In the genomic region with DNA sequence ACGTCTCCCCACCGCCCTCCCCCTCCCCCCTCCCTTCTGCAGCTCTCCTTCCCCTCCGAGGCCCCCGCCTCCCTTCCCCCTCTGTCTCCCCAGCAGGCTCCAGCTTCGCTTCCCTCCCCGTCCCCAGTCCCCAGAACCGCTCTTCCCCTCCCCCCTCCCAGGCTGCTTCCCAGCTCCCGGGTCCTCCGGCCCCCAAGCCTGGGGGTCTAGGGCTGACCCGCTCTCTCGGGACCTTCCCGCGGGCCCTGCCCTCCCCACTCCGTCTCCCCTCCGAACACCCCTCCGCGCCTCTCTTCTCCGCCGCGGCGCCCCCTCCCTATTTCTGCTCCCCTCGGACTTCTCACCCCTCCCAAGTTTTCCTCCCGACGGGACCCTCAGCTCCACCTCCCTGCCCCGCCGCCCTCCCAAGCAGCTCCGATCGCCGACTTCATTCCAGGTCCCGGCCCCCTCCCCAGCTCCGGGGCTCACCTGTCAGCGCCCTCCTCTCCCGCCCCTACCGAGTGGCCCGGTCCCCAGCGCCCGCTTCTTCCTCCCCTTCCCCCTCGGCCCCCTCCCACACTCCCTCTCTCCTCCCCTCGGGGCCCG, we compare ENCODE assay signal across 2 cellular contexts.
TF ChIP-seq lines count a peak whose summit lies in the region.

No MANE protein-coding gene starts in this region.

TF ChIP-seq in A549, 52 proteins besides CTCF, POLR2A, EP300 and RAD21 (continued from another document):
- TF ChIP-seq RNF2 (IDR thresholded peaks at IDR 0.05; ENCODE audit: borderline replicate concordance, low read depth) (no peak), FOSB (CRISPR knock-in tag; IDR thresholded peaks at IDR 0.05) (no peak), CBX8 (IDR thresholded peaks at IDR 0.05) (no peak), ZNF302 (CRISPR knock-in tag; IDR thresholded peaks at IDR 0.05) (no peak), CHD2 (IDR thresholded peaks at IDR 0.05; ENCODE audit: low read length, partially characterized antibody) (no peak), MYC (IDR thresholded peaks at IDR 0.05; ENCODE audit: borderline replicate concordance, low read length) (no peak), RFX5 (IDR thresholded peaks at IDR 0.05) (no peak), RARB (CRISPR knock-in tag; IDR thresholded peaks at IDR 0.05) (no peak), EHF (CRISPR knock-in tag; IDR thresholded peaks at IDR 0.05) (no peak), HEYL (CRISPR knock-in tag; IDR thresholded peaks at IDR 0.05) (no peak)
- TF ChIP-seq, protein P1, sequence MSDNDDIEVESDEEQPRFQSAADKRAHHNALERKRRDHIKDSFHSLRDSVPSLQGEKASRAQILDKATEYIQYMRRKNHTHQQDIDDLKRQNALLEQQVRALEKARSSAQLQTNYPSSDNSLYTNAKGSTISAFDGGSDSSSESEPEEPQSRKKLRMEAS (IDR thresholded peaks at IDR 0.05): no peak

TF ChIP-seq in GM23338, 12 proteins besides CTCF, POLR2A, EP300 and RAD21 (continued from another document):
- TF ChIP-seq, protein P2, sequence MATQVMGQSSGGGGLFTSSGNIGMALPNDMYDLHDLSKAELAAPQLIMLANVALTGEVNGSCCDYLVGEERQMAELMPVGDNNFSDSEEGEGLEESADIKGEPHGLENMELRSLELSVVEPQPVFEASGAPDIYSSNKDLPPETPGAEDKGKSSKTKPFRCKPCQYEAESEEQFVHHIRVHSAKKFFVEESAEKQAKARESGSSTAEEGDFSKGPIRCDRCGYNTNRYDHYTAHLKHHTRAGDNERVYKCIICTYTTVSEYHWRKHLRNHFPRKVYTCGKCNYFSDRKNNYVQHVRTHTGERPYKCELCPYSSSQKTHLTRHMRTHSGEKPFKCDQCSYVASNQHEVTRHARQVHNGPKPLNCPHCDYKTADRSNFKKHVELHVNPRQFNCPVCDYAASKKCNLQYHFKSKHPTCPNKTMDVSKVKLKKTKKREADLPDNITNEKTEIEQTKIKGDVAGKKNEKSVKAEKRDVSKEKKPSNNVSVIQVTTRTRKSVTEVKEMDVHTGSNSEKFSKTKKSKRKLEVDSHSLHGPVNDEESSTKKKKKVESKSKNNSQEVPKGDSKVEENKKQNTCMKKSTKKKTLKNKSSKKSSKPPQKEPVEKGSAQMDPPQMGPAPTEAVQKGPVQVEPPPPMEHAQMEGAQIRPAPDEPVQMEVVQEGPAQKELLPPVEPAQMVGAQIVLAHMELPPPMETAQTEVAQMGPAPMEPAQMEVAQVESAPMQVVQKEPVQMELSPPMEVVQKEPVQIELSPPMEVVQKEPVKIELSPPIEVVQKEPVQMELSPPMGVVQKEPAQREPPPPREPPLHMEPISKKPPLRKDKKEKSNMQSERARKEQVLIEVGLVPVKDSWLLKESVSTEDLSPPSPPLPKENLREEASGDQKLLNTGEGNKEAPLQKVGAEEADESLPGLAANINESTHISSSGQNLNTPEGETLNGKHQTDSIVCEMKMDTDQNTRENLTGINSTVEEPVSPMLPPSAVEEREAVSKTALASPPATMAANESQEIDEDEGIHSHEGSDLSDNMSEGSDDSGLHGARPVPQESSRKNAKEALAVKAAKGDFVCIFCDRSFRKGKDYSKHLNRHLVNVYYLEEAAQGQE (IDR thresholded peaks at IDR 0.05; ENCODE audit: unreplicated experiment): no peak
